ENCODE assay signal across 32 cellular contexts in genomic region chr4:94811653-94812052, GRCh38. TPM values are rescaled to one million over a fixed set of nuclear protein-coding genes. Genes with fewer than 3 reads are reported as not detected.
"Had no signal": no experiment of that assay in that cellular context is flagged by ENCODE, and none has a peak within 500 bp of the region (broad histone marks: within the 10 kb centered on the region; RNA-seq: fewer than 3 reads in every experiment).

No MANE protein-coding gene starts in this region.

- H3K36me3 ChIP-seq: adrenal gland, ascending aorta, cardiac muscle cell had no signal

- H3K27ac ChIP-seq: adrenal gland, ascending aorta, cardiac muscle cell, VCaP had no signal

- H3K9me3 ChIP-seq: adrenal gland, ascending aorta had no signal

- H3K4me1 ChIP-seq: adrenal gland had no signal

- ATAC-seq: activated CD8-positive, alpha-beta T cell treated with anti-CD3 and anti-CD28 coated beads for 36 hours; activated naive CD4-positive, alpha-beta T cell treated with anti-CD3 and anti-CD28 coated beads, Interleukin-2, amount 50 U/mL, for 72 hours; activated T-cell treated with anti-CD3 and anti-CD28 coated beads, Interleukin-2, amount 50 U/mL, for 4 hours; activated T-cell treated with anti-CD3 and anti-CD28 coated beads, Interleukin-2, amount 50 U/mL, for 72 hours; activated T-helper 17 cell treated with anti-CD3 and anti-CD28 coated beads, Interleukin-2, amount 50 U/mL, for 72 hours had no signal

- H3K4me3 ChIP-seq: adrenal gland, ascending aorta, cardiac muscle cell had no signal

- DNase-seq: activated B cell treated with CpG ODN at 0.5 μM for 24 hours; activated CD4-positive, alpha-beta memory T cell treated with anti-CD3 and anti-CD28 coated beads for 36 hours; activated CD4-positive, alpha-beta T cell treated with anti-CD3 and anti-CD28 coated beads for 4 hours; activated CD4-positive, alpha-beta T cell treated with anti-CD3 and anti-CD28 coated beads, Interleukin-2, amount 10 ng/mL, durations not matched to agents 24 days and 14 days; activated CD4-positive, alpha-beta T cell treated with anti-CD3 and anti-CD28 coated beads, Interleukin-2, amount 50 U/mL, for 1 hour; activated CD4-positive, alpha-beta T cell treated with anti-CD3 and anti-CD28 coated beads, Interleukin-2, amount 50 U/mL, for 4 hours; activated CD4-positive, CD25-positive, alpha-beta regulatory T cell treated with anti-CD3 and anti-CD28 coated beads, Interleukin-2, amount 50 U/mL, for 72 hours; activated CD8-positive, alpha-beta memory T cell treated with anti-CD3 and anti-CD28 coated beads, Interleukin-2, amount 50 U/mL, for 4 hours; activated CD8-positive, alpha-beta T cell treated with anti-CD3 and anti-CD28 coated beads for 36 hours; activated effector memory CD4-positive, alpha-beta T cell treated with anti-CD3 and anti-CD28 coated beads, Interleukin-2, amount 50 U/mL, for 16 hours; activated gamma-delta T cell treated with Interleukin-2 at 50 U/mL for 16 hours; activated naive CD4-positive, alpha-beta T cell; activated naive CD4-positive, alpha-beta T cell treated with anti-CD3 and anti-CD28 coated beads for 36 hours; activated naive CD4-positive, alpha-beta T cell treated with anti-CD3 and anti-CD28 coated beads, Interleukin-2, amount 50 U/mL, for 16 hours; activated naive CD8-positive, alpha-beta T cell treated with anti-CD3 and anti-CD28 coated beads for 36 hours; activated T-cell treated with anti-CD3 and anti-CD28 coated beads for 4 hours; activated T-cell treated with anti-CD3 and anti-CD28 coated beads, Interleukin-2, amount 50 U/mL, for 1 hour; activated T-cell treated with anti-CD3 and anti-CD28 coated beads, Interleukin-2, amount 50 U/mL, for 4 hours; activated T-cell treated with anti-CD3 and anti-CD28 coated beads, Interleukin-2, amount 50 U/mL, for 72 hours; adrenal gland; amniotic stem cell; anterior cingulate cortex; central memory CD4-positive, alpha-beta T cell; T-helper 2 cell; T-helper 9 cell had no signal

RNA-seq across cellular contexts. Expression of gene BMPR1B, which starts 53.9 kb away (rescaled TPM):
- total RNA-seq: activated B cell treated with CpG ODN at 0.5 μM for 24 hours; activated CD4-positive, alpha-beta memory T cell treated with anti-CD3 and anti-CD28 coated beads for 36 hours; activated CD4-positive, alpha-beta T cell treated with anti-CD3 and anti-CD28 coated beads, Interleukin-2, amount 10 ng/mL, durations not matched to agents 24 days and 14 days; activated CD8-positive, alpha-beta memory T cell treated with anti-CD3 and anti-CD28 coated beads for 36 hours; activated CD8-positive, alpha-beta T cell treated with anti-CD3 and anti-CD28 coated beads for 36 hours; activated naive CD4-positive, alpha-beta T cell treated with anti-CD3 and anti-CD28 coated beads, Interleukin-2, amount 50 U/mL, for 72 hours; activated naive CD8-positive, alpha-beta T cell treated with anti-CD3 and anti-CD28 coated beads for 36 hours; activated T-cell treated with anti-CD3 and anti-CD28 coated beads, Interleukin-2, amount 50 U/mL, for 4 hours; activated T-cell treated with anti-CD3 and anti-CD28 coated beads, Interleukin-2, amount 50 U/mL, for 72 hours; activated T-helper 1 cell treated with anti-CD3 and anti-CD28 coated beads, Interleukin-12 subunit alpha, Interleukin-12 subunit beta, Interleukin-2, Interleukin-4 antibody, amounts not matched to agents 30 ng/mL and 10 ng/mL and 1 ng/mL, durations not matched to agents 14 hours and 24 hours and 36 hours; activated T-helper 17 cell treated with anti-CD3 and anti-CD28 coated beads, Interleukin-2, amount 50 U/mL, for 72 hours had no signal
